ENCODE assay signal across 1 cellular context in genomic region chr22:22887621-22888503, GRCh38.
TF ChIP-seq lines count a peak whose summit lies in the region.

Gene IGLL5, plus strand, starts transcription at chr22:22887816. Its CDS starts 238 bp downstream, at chr22:22888054.

TF ChIP-seq in K562, 482 proteins besides CTCF, POLR2A, EP300 and RAD21 (continued from another document):
- no peak for TF ChIP-seq STAG1 (CRISPR knock-in tag; IDR thresholded peaks at IDR 0.05; ENCODE audit: borderline replicate concordance)
- TF ChIP-seq, protein P1, sequence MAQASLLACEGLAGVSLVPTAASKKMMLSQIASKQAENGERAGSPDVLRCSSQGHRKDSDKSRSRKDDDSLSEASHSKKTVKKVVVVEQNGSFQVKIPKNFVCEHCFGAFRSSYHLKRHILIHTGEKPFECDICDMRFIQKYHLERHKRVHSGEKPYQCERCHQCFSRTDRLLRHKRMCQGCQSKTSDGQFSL (CRISPR knock-in tag; IDR thresholded peaks at IDR 0.05) = no peak
- TF ChIP-seq, protein P1 (tag; IDR thresholded peaks at IDR 0.05) = no peak
TF ChIP-seq in K562: peak in this region for 5.
